7 cellular contexts compared by ENCODE assay signal in genomic region chr19:9674669-9675357, GRCh38. TPM values are rescaled to one million over a fixed set of nuclear protein-coding genes. Genes with fewer than 3 reads are reported as not detected.
A peak's percentile ranks its signal among the peaks of the same experiment; 100 is the strongest.
DNase-seq lines count a peak whose midpoint lies in the region; ATAC-seq, FAIRE-seq and TF ChIP-seq lines count a peak whose summit lies in the region.

Gene ZNF562, minus strand, starts transcription at chr19:9675100. Its CDS starts 14,356 bp downstream, at chr19:9660744.

- peak; percentile 68 for TF ChIP-seq POLR2A in GM15510 (IDR thresholded peaks at IDR 0.05; ENCODE audit: borderline replicate concordance, extremely low read depth, insufficient read length)

- H3K36me3 ChIP-seq in bronchial epithelial cell (ENCODE audit: control insufficient read depth, insufficient read depth, low read length): peaks cover 10% of the 10 kb centered on the region

- H3K9me3 Mint-ChIP-seq in WTC11: peaks cover 38% of the 10 kb centered on the region

- H3K36me3 Mint-ChIP-seq in WTC11: peaks cover 49% of the 10 kb centered on the region

- FAIRE-seq in bronchial epithelial cell (lab: Jason Lieb, UNC): no peak

- H3K4me1 Mint-ChIP-seq in WTC11: peaks cover 15% of the 10 kb centered on the region; the same call in 1 of the 2 replicates

- H3K27me3 Mint-ChIP-seq in WTC11 (ENCODE audit: low read depth): no peaks in the 10 kb centered on the region; the same call in none of the 2 replicates

- TF ChIP-seq CTCF in WTC11 (IDR thresholded peaks at IDR 0.05): no peak
- TF ChIP-seq CTCF in bronchial epithelial cell (IDR thresholded peaks at IDR 0.05; ENCODE audit: insufficient read depth, low read length, severe bottlenecking): no peak

- peak; percentile 79 for DNase-seq in NCI-H2171 (lab: John Stamatoyannopoulos, UW)
- peak; percentile 76 for DNase-seq in WTC11 (ENCODE audit: low spot score)
- DNase-seq in bronchial epithelial cell (ENCODE audit: low read depth): peak; percentile 77
- DNase-seq in inferior parietal cortex (ENCODE audit: extremely low spot score): peak; percentile 92
- DNase-seq in stimulated activated CD4-positive, alpha-beta T cell treated with anti-CD3 and anti-CD28 coated beads, Interleukin-12 subunit alpha, Interleukin-12 subunit beta, amount 100 ng/mL, for 4 hours: peak; percentile 76

- CTCF ChIA-PET in WTC11 (lab: Charles Lee): interaction anchor here (0.7 kb wide), 1 partner anchor 94 kb away, joined by 5 read pairs; the partner anchor contains the start of gene ZNF846

- H3K27me3 ChIP-seq in bronchial epithelial cell (ENCODE audit: control insufficient read depth, insufficient read depth, low read length): no peaks in the 10 kb centered on the region

- H3K4me3 ChIP-seq in bronchial epithelial cell (ENCODE audit: low read depth, low read length): peak within 1 kb of the TSS; percentile 79

- peak within 1 kb of the TSS; percentile 79 for H3K4me3 Mint-ChIP-seq in WTC11

- ATAC-seq in HG03025 (IDR thresholded peaks at IDR 0.05; ENCODE audit: low FRiP score, unreplicated experiment) (peak; percentile 82), WTC11 (peak; percentile 87)

- H3K27ac Mint-ChIP-seq in WTC11: peak within 1 kb of the TSS; percentile 99

- POLR2A ChIA-PET in WTC11 (lab: Charles Lee): interaction anchor here (0.6 to 1.0 kb wide), 3 partner anchors 73 to 94 kb away, joined by 3 to 7 read pairs (median 7); partner anchors contain the start of gene ZNF846

TF ChIP-seq in WTC11, 78 proteins besides CTCF, POLR2A, EP300 and RAD21 (continues in another document):
- TF ChIP-seq MAX (CRISPR knock-in tag; IDR thresholded peaks at IDR 0.05) (peak; percentile 69), NFE2L1 (CRISPR knock-in tag; IDR thresholded peaks at IDR 0.05) (no peak), STAT6 (CRISPR knock-in tag; conservative IDR thresholded peaks at IDR 0.05; ENCODE audit: low read depth) (no peak), ZSCAN18 (CRISPR knock-in tag; IDR thresholded peaks at IDR 0.05) (no peak), ZNF423 (CRISPR knock-in tag; IDR thresholded peaks at IDR 0.05) (peak; percentile 59; the same call in 1 of the 2 replicates), CREM (CRISPR knock-in tag; IDR thresholded peaks at IDR 0.05) (peak; percentile 92), IRF2 (CRISPR knock-in tag; IDR thresholded peaks at IDR 0.05; ENCODE audit: borderline replicate concordance, low read depth) (no peak), FOXP4 (CRISPR knock-in tag; IDR thresholded peaks at IDR 0.05) (no peak), TP53 (CRISPR knock-in tag; IDR thresholded peaks at IDR 0.05) (no peak), ARID4B (CRISPR knock-in tag; IDR thresholded peaks at IDR 0.05; ENCODE audit: borderline replicate concordance) (peak; percentile 69; the same call in 1 of the 2 replicates), USF2 (CRISPR knock-in tag; IDR thresholded peaks at IDR 0.05) (no peak), TEAD1 (CRISPR knock-in tag; IDR thresholded peaks at IDR 0.05) (peak; percentile 53; the same call in 1 of the 2 replicates), NR2C2 (CRISPR knock-in tag; IDR thresholded peaks at IDR 0.05) (no peak)

RNA-seq across cellular contexts. Expression of gene ZNF562, which starts in this region (rescaled TPM):
- total RNA-seq in WTC11 (2021) (18.4 to 24.6 TPM (median 23.1 TPM) in 3 replicates), bronchial epithelial cell (43.4 and 49.2 TPM in 2 replicates)

Comparison
In these comparisons a context has a peak if more than half of its experiments do, and no peak if none do; other contexts are left out.
1. Peak in every context shown above with its lines: DNase-seq, ATAC-seq and H3K4me3 ChIP-seq.